In the genomic region with DNA sequence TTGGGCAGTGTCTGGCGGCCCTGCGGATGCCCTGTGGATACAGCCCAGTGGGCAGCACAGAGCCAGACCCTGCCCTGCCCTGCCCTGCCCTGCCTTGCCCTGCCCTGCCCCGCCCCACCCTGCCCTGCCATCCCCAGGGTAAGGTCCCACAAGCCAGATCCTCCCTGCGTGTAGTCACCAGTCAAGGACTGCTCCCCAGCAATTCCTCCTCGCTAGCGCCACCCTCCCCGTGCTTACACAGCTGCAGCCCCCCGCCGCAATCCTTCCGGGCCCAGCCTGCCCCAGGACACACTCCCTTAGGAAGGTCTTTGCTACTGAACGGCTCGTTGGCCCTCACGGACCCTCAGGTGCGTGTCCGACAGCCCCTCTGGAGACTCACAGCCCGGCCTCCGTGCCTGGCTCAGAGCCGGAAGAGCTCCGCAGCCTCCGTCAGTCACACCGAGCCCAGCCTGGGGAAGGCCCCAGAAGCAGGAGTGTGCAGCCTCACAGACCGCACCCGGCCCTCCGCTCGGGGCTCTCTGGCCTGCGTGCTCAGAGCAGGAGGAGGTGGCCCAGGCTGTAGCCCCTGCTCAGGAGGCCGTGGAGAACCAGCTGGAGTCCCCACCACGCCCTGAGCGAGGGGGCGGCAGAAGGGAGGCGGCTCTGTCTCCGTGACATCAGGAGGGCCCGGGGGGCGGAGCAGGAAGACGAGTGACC, we compare ENCODE assay signal across 1 cellular context.
TF ChIP-seq lines count a peak whose summit lies in the region.

No MANE protein-coding gene starts in this region.

TF ChIP-seq in WTC11, 78 proteins besides CTCF, POLR2A, EP300 and RAD21 (continued from another document):
- TF ChIP-seq, protein P1, sequence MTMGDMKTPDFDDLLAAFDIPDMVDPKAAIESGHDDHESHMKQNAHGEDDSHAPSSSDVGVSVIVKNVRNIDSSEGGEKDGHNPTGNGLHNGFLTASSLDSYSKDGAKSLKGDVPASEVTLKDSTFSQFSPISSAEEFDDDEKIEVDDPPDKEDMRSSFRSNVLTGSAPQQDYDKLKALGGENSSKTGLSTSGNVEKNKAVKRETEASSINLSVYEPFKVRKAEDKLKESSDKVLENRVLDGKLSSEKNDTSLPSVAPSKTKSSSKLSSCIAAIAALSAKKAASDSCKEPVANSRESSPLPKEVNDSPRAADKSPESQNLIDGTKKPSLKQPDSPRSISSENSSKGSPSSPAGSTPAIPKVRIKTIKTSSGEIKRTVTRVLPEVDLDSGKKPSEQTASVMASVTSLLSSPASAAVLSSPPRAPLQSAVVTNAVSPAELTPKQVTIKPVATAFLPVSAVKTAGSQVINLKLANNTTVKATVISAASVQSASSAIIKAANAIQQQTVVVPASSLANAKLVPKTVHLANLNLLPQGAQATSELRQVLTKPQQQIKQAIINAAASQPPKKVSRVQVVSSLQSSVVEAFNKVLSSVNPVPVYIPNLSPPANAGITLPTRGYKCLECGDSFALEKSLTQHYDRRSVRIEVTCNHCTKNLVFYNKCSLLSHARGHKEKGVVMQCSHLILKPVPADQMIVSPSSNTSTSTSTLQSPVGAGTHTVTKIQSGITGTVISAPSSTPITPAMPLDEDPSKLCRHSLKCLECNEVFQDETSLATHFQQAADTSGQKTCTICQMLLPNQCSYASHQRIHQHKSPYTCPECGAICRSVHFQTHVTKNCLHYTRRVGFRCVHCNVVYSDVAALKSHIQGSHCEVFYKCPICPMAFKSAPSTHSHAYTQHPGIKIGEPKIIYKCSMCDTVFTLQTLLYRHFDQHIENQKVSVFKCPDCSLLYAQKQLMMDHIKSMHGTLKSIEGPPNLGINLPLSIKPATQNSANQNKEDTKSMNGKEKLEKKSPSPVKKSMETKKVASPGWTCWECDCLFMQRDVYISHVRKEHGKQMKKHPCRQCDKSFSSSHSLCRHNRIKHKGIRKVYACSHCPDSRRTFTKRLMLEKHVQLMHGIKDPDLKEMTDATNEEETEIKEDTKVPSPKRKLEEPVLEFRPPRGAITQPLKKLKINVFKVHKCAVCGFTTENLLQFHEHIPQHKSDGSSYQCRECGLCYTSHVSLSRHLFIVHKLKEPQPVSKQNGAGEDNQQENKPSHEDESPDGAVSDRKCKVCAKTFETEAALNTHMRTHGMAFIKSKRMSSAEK (CRISPR knock-in tag; IDR thresholded peaks at IDR 0.05; ENCODE audit: borderline replicate concordance) = no peak
- TF ChIP-seq MYBL2 (CRISPR knock-in tag; IDR thresholded peaks at IDR 0.05) (no peak), HMGXB4 (CRISPR knock-in tag; IDR thresholded peaks at IDR 0.05) (0 out of 2 replicates have a peak, but pooled peaks have one; percentile 26), ZNF416 (CRISPR knock-in tag; IDR thresholded peaks at IDR 0.05) (no peak), ZNF138 (CRISPR knock-in tag; conservative IDR thresholded peaks at IDR 0.05) (no peak), E2F5 (CRISPR knock-in tag; IDR thresholded peaks at IDR 0.05) (0 out of 2 replicates have a peak, but pooled peaks have one; percentile 33)
